Comparison of ENCODE assay signal across 9 cellular contexts in genomic region chr15:40063563-40064011, GRCh38. TPM values are rescaled to one million over a fixed set of nuclear protein-coding genes. Genes with fewer than 3 reads are reported as not detected.
DNase-seq lines count a peak whose midpoint lies in the region; ATAC-seq and TF ChIP-seq lines count a peak whose summit lies in the region.
"Had no signal": no experiment of that assay in that cellular context is flagged by ENCODE, and none has a peak within 500 bp of the region (broad histone marks: within the 10 kb centered on the region; RNA-seq: fewer than 3 reads in every experiment).

No MANE protein-coding gene starts in this region.

- peak overlapping the region; percentile 82 for H3K27ac Mint-ChIP-seq in endothelial cell (ENCODE audit: unreplicated experiment)

- H3K36me3 Mint-ChIP-seq in endothelial cell (ENCODE audit: low read depth, unreplicated experiment) = peaks cover 7% of the 10 kb centered on the region

- in situ Hi-C loops in KBM-7 (cut with MboI; ENCODE audit: low pct_unique_long_range_greater_than_20kb, low sequenced_read_pairs) = no loop called here

- ATAC-seq in GM21526 (IDR thresholded peaks at IDR 0.05; ENCODE audit: low FRiP score, unreplicated experiment) = no peak

- peaks cover 2% of the 10 kb centered on the region for H3K27me3 Mint-ChIP-seq in endothelial cell (ENCODE audit: unreplicated experiment)

- TF ChIP-seq CTCF in endothelial cell (IDR thresholded peaks at IDR 0.05; ENCODE audit: unreplicated experiment) = no peak

- H3K9me3 Mint-ChIP-seq in endothelial cell (ENCODE audit: unreplicated experiment) = no peaks in the 10 kb centered on the region

- H3K4me3 Mint-ChIP-seq in endothelial cell (ENCODE audit: unreplicated experiment) = no peak overlapping the region

- DNase-seq in GM04504 (ENCODE audit: low read depth) (peak; percentile 73), NCI-H446 treated with DMSO at 0.1 percent for 48 hours (lab: John Stamatoyannopoulos, UW) (peak; percentile 84), endothelial cell (ENCODE audit: low spot score) (no peak), pons (ENCODE audit: low spot score) (peak; percentile 42), KBM-7 (no peak)
- no peak for DNase-seq in stimulated activated CD8-positive, alpha-beta memory T cell treated with anti-CD3 and anti-CD28 coated beads, Interleukin-4, amount 100 ng/mL, for 48 hours
- DNase-seq: NCI-H748 treated with DMSO at 0.1 percent for 48 hours; stimulated activated naive CD8-positive, alpha-beta T cell treated with anti-CD3 and anti-CD28 coated beads, Interleukin-15, Interleukin-2, amounts not matched to agents 100 U/mL and 50 U/mL, for 24 hours had no signal

- H3K4me1 Mint-ChIP-seq in endothelial cell (ENCODE audit: unreplicated experiment) = peaks cover 16% of the 10 kb centered on the region

RNA-seq across cellular contexts. Expression of gene SRP14, which starts 24.6 kb away (rescaled TPM):
- 235 TPM for total RNA-seq in endothelial cell (ENCODE audit: unreplicated experiment)

RNA-seq across cellular contexts. Expression of gene BMF, which starts 45.1 kb away (rescaled TPM):
- 153 TPM for total RNA-seq in endothelial cell (ENCODE audit: unreplicated experiment)

Comparison
In these comparisons a context has a peak if more than half of its experiments do, and no peak if none do; other contexts are left out.
1. DNase-seq: peak in GM04504 (single experiment), NCI-H446 treated with DMSO at 0.1 percent for 48 hours (single experiment) and pons (single experiment); none in endothelial cell (single experiment), KBM-7 (single experiment) and stimulated activated CD8-positive, alpha-beta memory T cell treated with anti-CD3 and anti-CD28 coated beads, Interleukin-4, amount 100 ng/mL, for 48 hours (single experiment).